Comparison of ENCODE assay signal across 29 cellular contexts in the genomic region with DNA sequence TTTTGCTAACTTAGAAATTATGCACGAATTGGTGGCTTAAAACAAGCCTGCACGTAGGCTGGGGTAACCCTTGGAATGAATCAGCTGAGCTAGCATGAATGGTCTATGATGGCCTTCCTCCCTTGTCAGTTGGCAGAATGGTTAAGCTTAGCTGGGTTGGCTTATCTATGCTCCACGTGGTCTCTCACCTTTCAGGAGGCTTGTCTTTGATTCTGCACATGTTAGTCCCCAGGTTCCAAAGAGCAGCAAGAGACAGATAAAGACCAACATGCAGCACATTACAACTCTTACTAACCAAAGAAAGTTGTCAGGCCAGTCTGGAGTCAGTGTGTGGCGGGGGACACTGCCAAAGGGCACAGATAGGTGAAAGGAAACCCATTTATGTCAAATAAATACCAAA.
"Had no signal": no experiment of that assay in that cellular context is flagged by ENCODE, and none has a peak within 500 bp of the region (broad histone marks: within the 10 kb centered on the region; RNA-seq: fewer than 3 reads in every experiment).

No MANE protein-coding gene starts in this region.

- H3K79me2 ChIP-seq: parathyroid adenoma had no signal

- H3K4me2 ChIP-seq: neural progenitor cell, smooth muscle cell had no signal

- DNase-seq: natural killer cell; occipital lobe; ovary; posterior cingulate gyrus; psoas muscle; right cardiac atrium; spleen; stimulated activated CD4-positive, alpha-beta T cell treated with anti-CD3 and anti-CD28 coated beads, Interleukin-12 subunit alpha, Interleukin-12 subunit beta, amount 100 ng/mL, for 4 hours; stimulated activated CD4-positive, alpha-beta T cell treated with anti-CD3 and anti-CD28 coated beads, Interleukin-1b, Interleukin-23, amount 100 ng/mL, for 48 hours; stimulated activated CD4-positive, alpha-beta T cell treated with anti-CD3 and anti-CD28 coated beads, Interleukin-4, amount 100 ng/mL, for 1 hour; stimulated activated CD4-positive, alpha-beta T cell treated with anti-CD3 and anti-CD28 coated beads, Interleukin-4, amount 100 ng/mL, for 4 hours; stimulated activated CD8-positive, alpha-beta memory T cell treated with anti-CD3 and anti-CD28 coated beads, Interleukin-4, amount 100 ng/mL, for 48 hours; stimulated activated naive CD4-positive, alpha-beta T cell; stimulated activated naive CD8-positive, alpha-beta T cell treated with anti-CD3 and anti-CD28 coated beads, Interleukin-15, amount 100 ng/mL, for 72 hours; stimulated activated naive CD8-positive, alpha-beta T cell treated with anti-CD3 and anti-CD28 coated beads, Interleukin-15, Interleukin-2, amounts not matched to agents 100 U/mL and 50 U/mL, for 24 hours; substantia nigra; testis; tibial artery; trophoblast cell; upper lobe of left lung had no signal

- H3K9ac ChIP-seq: neural progenitor cell, parathyroid adenoma had no signal

- H3K4me3 ChIP-seq: neural progenitor cell, ovary, psoas muscle, skin epidermis, smooth muscle cell, spleen, suprapubic skin, testis, tibial artery, upper lobe of left lung, vagina had no signal

- FAIRE-seq: urothelium cell line had no signal

- H3K27ac ChIP-seq: neural progenitor cell, ovary, parathyroid adenoma, psoas muscle, skin epidermis, spleen, suprapubic skin, testis, tibial artery, upper lobe of left lung, vagina had no signal

- H3K4me1 ChIP-seq: parathyroid adenoma, psoas muscle, spleen, suprapubic skin, testis, tibial artery, upper lobe of left lung, vagina had no signal

- H2AFZ ChIP-seq: neural progenitor cell, parathyroid adenoma had no signal

- H3K9me3 ChIP-seq: ovary, psoas muscle, spleen, suprapubic skin, testis, tibial artery, upper lobe of left lung, vagina had no signal

- ATAC-seq: natural killer cell; psoas muscle; right cardiac atrium; sciatic nerve; stimulated activated memory B cell treated with anti-CD40 and anti-IgM and Interleukin-4, amounts not matched to agents 10 μg/mL and 1 μg/mL and 100 μg/mL, for 72 hours; stimulated activated naive CD8-positive, alpha-beta T cell treated with anti-CD3 and anti-CD28 coated beads, Interleukin-15, amount 100 ng/mL, for 72 hours; stimulated activated naive CD8-positive, alpha-beta T cell treated with anti-CD3 and anti-CD28 coated beads, Interleukin-15, Interleukin-2, amounts not matched to agents 100 U/mL and 50 U/mL, for 24 hours had no signal

- H3K36me3 ChIP-seq: neural progenitor cell, ovary, spleen, suprapubic skin, tibial artery, upper lobe of left lung, vagina had no signal

- H3K27me3 ChIP-seq: neural progenitor cell, ovary, spleen, suprapubic skin, testis, tibial artery, upper lobe of left lung, vagina had no signal
